In the genomic region with DNA sequence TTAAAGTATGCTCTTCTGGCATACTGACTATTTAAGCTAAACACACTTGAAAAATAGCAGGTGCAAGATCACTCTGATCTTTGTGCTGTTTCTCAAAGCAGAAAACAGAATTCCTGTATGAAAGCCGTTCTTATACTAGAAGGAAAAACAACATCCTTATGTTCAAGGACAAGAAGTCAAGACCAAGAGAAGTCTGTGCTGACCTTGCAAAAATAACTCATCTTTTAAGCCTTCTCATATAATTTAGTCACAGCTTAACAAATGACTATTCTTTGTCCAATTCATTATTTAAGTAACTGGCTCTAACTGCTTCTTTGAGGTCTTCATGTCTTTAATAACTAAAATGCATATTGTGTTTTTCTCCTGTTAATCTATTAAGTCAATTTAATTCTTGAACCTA, we compare ENCODE assay signal across 24 cellular contexts.
"Had no signal": no experiment of that assay in that cellular context is flagged by ENCODE, and none has a peak within 500 bp of the region (broad histone marks: within the 10 kb centered on the region; RNA-seq: fewer than 3 reads in every experiment).

No MANE protein-coding gene starts in this region.

- H3K4me1 ChIP-seq: SJSA1 had no signal

- H3K27ac ChIP-seq: SJSA1, SK-N-MC had no signal

- H3K36me3 ChIP-seq: SJSA1 had no signal

- DNase-seq: Karpas-422, KG1, MM.1S, NCI-H1048, NCI-H1105, NCI-H1417, NCI-H1436 treated with DMSO at 0.1 percent for 48 hours, NCI-H1694, NCI-H187 treated with DMSO at 0.1 percent for 48 hours, NCI-H2029 treated with DMSO at 0.1 percent for 48 hours, NCI-H2171, NCI-H226, NCI-H446, NCI-H510A, NCI-H524 treated with DMSO at 0.1 percent for 48 hours, NCI-H774, Right ventricle myocardium superior, RPMI8226, SIG-M5, SW 1271, T-cell had no signal

- ATAC-seq: T-cell had no signal

- H3K9me3 ChIP-seq: SJSA1 had no signal

- H3K27ac Mint-ChIP-seq: T-cell had no signal

- H3K4me3 Mint-ChIP-seq: T-cell had no signal

- H3K27me3 Mint-ChIP-seq: T-cell had no signal

- H3K4me1 Mint-ChIP-seq: T-cell had no signal

- H3K27me3 ChIP-seq: SJSA1 had no signal

- FAIRE-seq: RCC 7860 had no signal

- H3K36me3 Mint-ChIP-seq: T-cell had no signal

- H3K4me3 ChIP-seq: SJSA1, SK-N-MC had no signal
